Comparison of ENCODE assay signal across 2 cellular contexts in the genomic region with DNA sequence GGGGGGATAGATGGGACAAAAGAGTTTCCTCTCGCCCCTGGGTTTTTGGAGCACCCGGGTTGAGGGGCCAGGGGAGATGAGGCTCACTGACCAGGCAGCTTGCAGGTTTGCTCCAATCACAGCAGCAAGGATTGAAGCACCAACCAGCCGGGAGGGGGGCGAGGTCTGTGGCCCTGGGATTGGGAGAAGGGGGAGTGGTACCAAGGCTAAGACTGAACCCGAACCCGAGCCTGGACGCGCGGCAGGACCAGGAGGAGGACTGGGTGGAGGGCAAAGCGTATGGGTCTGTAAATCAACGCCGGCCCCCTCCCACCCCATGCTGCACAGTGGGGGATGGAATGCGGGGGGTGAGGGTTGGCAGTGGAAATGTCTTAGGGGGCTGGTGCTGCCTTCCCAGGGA.
TF ChIP-seq lines count a peak whose summit lies in the region.

No MANE protein-coding gene starts in this region.

TF ChIP-seq in GM23338, 12 proteins besides CTCF, POLR2A, EP300 and RAD21 (continued from another document):
- TF ChIP-seq, protein P1, sequence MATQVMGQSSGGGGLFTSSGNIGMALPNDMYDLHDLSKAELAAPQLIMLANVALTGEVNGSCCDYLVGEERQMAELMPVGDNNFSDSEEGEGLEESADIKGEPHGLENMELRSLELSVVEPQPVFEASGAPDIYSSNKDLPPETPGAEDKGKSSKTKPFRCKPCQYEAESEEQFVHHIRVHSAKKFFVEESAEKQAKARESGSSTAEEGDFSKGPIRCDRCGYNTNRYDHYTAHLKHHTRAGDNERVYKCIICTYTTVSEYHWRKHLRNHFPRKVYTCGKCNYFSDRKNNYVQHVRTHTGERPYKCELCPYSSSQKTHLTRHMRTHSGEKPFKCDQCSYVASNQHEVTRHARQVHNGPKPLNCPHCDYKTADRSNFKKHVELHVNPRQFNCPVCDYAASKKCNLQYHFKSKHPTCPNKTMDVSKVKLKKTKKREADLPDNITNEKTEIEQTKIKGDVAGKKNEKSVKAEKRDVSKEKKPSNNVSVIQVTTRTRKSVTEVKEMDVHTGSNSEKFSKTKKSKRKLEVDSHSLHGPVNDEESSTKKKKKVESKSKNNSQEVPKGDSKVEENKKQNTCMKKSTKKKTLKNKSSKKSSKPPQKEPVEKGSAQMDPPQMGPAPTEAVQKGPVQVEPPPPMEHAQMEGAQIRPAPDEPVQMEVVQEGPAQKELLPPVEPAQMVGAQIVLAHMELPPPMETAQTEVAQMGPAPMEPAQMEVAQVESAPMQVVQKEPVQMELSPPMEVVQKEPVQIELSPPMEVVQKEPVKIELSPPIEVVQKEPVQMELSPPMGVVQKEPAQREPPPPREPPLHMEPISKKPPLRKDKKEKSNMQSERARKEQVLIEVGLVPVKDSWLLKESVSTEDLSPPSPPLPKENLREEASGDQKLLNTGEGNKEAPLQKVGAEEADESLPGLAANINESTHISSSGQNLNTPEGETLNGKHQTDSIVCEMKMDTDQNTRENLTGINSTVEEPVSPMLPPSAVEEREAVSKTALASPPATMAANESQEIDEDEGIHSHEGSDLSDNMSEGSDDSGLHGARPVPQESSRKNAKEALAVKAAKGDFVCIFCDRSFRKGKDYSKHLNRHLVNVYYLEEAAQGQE (IDR thresholded peaks at IDR 0.05; ENCODE audit: unreplicated experiment), result no peak
- TF ChIP-seq NANOG (IDR thresholded peaks at IDR 0.05; ENCODE audit: borderline replicate concordance), result no peak
- no peak for TF ChIP-seq ZNF331 (CRISPR knock-in tag; IDR thresholded peaks at IDR 0.05; ENCODE audit: low read depth)
- TF ChIP-seq, protein P2, sequence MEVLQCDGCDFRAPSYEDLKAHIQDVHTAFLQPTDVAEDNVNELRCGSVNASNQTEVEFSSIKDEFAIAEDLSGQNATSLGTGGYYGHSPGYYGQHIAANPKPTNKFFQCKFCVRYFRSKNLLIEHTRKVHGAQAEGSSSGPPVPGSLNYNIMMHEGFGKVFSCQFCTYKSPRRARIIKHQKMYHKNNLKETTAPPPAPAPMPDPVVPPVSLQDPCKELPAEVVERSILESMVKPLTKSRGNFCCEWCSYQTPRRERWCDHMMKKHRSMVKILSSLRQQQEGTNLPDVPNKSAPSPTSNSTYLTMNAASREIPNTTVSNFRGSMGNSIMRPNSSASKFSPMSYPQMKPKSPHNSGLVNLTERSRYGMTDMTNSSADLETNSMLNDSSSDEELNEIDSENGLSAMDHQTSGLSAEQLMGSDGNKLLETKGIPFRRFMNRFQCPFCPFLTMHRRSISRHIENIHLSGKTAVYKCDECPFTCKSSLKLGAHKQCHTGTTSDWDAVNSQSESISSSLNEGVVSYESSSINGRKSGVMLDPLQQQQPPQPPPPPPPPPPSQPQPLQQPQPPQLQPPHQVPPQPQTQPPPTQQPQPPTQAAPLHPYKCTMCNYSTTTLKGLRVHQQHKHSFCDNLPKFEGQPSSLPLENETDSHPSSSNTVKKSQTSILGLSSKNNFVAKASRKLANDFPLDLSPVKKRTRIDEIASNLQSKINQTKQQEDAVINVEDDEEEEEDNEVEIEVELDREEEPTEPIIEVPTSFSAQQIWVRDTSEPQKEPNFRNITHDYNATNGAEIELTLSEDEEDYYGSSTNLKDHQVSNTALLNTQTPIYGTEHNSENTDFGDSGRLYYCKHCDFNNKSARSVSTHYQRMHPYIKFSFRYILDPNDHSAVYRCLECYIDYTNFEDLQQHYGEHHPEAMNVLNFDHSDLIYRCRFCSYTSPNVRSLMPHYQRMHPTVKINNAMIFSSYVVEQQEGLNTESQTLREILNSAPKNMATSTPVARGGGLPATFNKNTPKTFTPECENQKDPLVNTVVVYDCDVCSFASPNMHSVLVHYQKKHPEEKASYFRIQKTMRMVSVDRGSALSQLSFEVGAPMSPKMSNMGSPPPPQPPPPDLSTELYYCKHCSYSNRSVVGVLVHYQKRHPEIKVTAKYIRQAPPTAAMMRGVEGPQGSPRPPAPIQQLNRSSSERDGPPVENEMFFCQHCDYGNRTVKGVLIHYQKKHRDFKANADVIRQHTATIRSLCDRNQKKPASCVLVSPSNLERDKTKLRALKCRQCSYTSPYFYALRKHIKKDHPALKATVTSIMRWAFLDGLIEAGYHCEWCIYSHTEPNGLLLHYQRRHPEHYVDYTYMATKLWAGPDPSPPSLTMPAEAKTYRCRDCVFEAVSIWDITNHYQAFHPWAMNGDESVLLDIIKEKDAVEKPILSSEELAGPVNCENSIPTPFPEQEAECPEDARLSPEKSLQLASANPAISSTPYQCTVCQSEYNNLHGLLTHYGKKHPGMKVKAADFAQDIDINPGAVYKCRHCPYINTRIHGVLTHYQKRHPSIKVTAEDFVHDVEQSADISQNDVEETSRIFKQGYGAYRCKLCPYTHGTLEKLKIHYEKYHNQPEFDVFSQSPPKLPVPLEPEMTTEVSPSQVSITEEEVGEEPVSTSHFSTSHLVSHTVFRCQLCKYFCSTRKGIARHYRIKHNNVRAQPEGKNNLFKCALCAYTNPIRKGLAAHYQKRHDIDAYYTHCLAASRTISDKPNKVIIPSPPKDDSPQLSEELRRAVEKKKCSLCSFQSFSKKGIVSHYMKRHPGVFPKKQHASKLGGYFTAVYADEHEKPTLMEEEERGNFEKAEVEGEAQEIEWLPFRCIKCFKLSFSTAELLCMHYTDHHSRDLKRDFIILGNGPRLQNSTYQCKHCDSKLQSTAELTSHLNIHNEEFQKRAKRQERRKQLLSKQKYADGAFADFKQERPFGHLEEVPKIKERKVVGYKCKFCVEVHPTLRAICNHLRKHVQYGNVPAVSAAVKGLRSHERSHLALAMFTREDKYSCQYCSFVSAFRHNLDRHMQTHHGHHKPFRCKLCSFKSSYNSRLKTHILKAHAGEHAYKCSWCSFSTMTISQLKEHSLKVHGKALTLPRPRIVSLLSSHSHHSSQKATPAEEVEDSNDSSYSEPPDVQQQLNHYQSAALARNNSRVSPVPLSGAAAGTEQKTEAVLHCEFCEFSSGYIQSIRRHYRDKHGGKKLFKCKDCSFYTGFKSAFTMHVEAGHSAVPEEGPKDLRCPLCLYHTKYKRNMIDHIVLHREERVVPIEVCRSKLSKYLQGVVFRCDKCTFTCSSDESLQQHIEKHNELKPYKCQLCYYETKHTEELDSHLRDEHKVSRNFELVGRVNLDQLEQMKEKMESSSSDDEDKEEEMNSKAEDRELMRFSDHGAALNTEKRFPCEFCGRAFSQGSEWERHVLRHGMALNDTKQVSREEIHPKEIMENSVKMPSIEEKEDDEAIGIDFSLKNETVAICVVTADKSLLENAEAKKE (CRISPR knock-in tag; IDR thresholded peaks at IDR 0.05), result no peak

TF ChIP-seq in WTC11, 78 proteins besides CTCF, POLR2A, EP300 and RAD21 (continued from another document):
- no peak for TF ChIP-seq ELF4 (CRISPR knock-in tag; IDR thresholded peaks at IDR 0.05; ENCODE audit: low read depth)
- no peak for TF ChIP-seq ZNF263 (CRISPR knock-in tag; IDR thresholded peaks at IDR 0.05; ENCODE audit: low read depth)
- TF ChIP-seq, protein P3, sequence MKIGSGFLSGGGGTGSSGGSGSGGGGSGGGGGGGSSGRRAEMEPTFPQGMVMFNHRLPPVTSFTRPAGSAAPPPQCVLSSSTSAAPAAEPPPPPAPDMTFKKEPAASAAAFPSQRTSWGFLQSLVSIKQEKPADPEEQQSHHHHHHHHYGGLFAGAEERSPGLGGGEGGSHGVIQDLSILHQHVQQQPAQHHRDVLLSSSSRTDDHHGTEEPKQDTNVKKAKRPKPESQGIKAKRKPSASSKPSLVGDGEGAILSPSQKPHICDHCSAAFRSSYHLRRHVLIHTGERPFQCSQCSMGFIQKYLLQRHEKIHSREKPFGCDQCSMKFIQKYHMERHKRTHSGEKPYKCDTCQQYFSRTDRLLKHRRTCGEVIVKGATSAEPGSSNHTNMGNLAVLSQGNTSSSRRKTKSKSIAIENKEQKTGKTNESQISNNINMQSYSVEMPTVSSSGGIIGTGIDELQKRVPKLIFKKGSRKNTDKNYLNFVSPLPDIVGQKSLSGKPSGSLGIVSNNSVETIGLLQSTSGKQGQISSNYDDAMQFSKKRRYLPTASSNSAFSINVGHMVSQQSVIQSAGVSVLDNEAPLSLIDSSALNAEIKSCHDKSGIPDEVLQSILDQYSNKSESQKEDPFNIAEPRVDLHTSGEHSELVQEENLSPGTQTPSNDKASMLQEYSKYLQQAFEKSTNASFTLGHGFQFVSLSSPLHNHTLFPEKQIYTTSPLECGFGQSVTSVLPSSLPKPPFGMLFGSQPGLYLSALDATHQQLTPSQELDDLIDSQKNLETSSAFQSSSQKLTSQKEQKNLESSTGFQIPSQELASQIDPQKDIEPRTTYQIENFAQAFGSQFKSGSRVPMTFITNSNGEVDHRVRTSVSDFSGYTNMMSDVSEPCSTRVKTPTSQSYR (CRISPR knock-in tag; IDR thresholded peaks at IDR 0.05), result no peak
- TF ChIP-seq, protein P4, sequence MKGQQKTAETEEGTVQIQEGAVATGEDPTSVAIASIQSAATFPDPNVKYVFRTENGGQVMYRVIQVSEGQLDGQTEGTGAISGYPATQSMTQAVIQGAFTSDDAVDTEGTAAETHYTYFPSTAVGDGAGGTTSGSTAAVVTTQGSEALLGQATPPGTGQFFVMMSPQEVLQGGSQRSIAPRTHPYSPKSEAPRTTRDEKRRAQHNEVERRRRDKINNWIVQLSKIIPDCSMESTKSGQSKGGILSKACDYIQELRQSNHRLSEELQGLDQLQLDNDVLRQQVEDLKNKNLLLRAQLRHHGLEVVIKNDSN (CRISPR knock-in tag; IDR thresholded peaks at IDR 0.05), result no peak
- no peak for TF ChIP-seq CREM (CRISPR knock-in tag; IDR thresholded peaks at IDR 0.05)
